Comparison of ENCODE assay signal across 9 cellular contexts in genomic region chrX:83469551-83469950, GRCh38. TPM values are rescaled to one million over a fixed set of nuclear protein-coding genes. Genes with fewer than 3 reads are reported as not detected.
DNase-seq lines count a peak whose midpoint lies in the region; ATAC-seq and TF ChIP-seq lines count a peak whose summit lies in the region.
"Had no signal": no experiment of that assay in that cellular context is flagged by ENCODE, and none has a peak within 500 bp of the region (broad histone marks: within the 10 kb centered on the region; RNA-seq: fewer than 3 reads in every experiment).

No MANE protein-coding gene starts in this region.

- ATAC-seq in GM21576 (IDR thresholded peaks at IDR 0.05; ENCODE audit: unreplicated experiment) (peak; percentile 97), sciatic nerve (no peak)

- TF ChIP-seq CTCF in KMS-11 (conservative IDR thresholded peaks at IDR 0.05; ENCODE audit: low read depth, low read length): peak; percentile 63
- TF ChIP-seq CTCF in neural crest cell (conservative IDR thresholded peaks at IDR 0.05): peak; percentile 65

- no peaks in the 10 kb centered on the region for H4K20me1 ChIP-seq in KMS-11 (ENCODE audit: insufficient read depth)

- POLR2A ChIA-PET in activated CD4-positive, alpha-beta T cell treated with anti-CD3 and anti-CD28 coated beads, Interleukin-2, amount 10 ng/mL, durations not matched to agents 7 days and 5 days (lab: Charles Lee): interaction anchor here (0.5 kb wide), 1 partner anchor 353 kb away, joined by 3 read pairs; no protein-coding TSS in a partner anchor

- intact Hi-C loops in sciatic nerve (cut with DNase I): no loop called here

- no peak overlapping the region for H3K9ac ChIP-seq in KMS-11

- peak; percentile 3 for DNase-seq in activated CD4-positive, alpha-beta T cell treated with anti-CD3 and anti-CD28 coated beads for 48 hours
- DNase-seq in activated CD4-positive, alpha-beta T cell treated with anti-CD3 and anti-CD28 coated beads, Interleukin-2, amount 10 ng/mL, durations not matched to agents 7 days and 5 days: no peak
- DNase-seq in amniotic epithelial cell (ENCODE audit: low read depth) (peak; percentile 0), neural crest cell (ENCODE audit: low read depth, low spot score) (peak; percentile 22), sciatic nerve (ENCODE audit: low spot score) (no peak), EL (no peak)
- DNase-seq: naive B cell had no signal

- no peak overlapping the region for H3K4me3 Mint-ChIP-seq in activated CD4-positive, alpha-beta T cell treated with anti-CD3 and anti-CD28 coated beads, Interleukin-2, amount 10 ng/mL, durations not matched to agents 7 days and 5 days
- no peak overlapping the region for H3K4me3 Mint-ChIP-seq in neural crest cell
- H3K4me3 Mint-ChIP-seq: naive B cell had no signal

- no peaks in the 10 kb centered on the region for H3K27me3 Mint-ChIP-seq in activated CD4-positive, alpha-beta T cell treated with anti-CD3 and anti-CD28 coated beads, Interleukin-2, amount 10 ng/mL, durations not matched to agents 7 days and 5 days
- no peaks in the 10 kb centered on the region for H3K27me3 Mint-ChIP-seq in neural crest cell (ENCODE audit: low read depth)
- H3K27me3 Mint-ChIP-seq: naive B cell had no signal

- no peaks in the 10 kb centered on the region for H3K9me3 Mint-ChIP-seq in activated CD4-positive, alpha-beta T cell treated with anti-CD3 and anti-CD28 coated beads, Interleukin-2, amount 10 ng/mL, durations not matched to agents 7 days and 5 days
- H3K9me3 Mint-ChIP-seq in neural crest cell: peaks cover 8% of the 10 kb centered on the region

- no peaks in the 10 kb centered on the region for H3K4me1 Mint-ChIP-seq in activated CD4-positive, alpha-beta T cell treated with anti-CD3 and anti-CD28 coated beads, Interleukin-2, amount 10 ng/mL, durations not matched to agents 7 days and 5 days
- H3K4me1 Mint-ChIP-seq in neural crest cell: no peaks in the 10 kb centered on the region
- H3K4me1 Mint-ChIP-seq: naive B cell had no signal

- H3K36me3 Mint-ChIP-seq in activated CD4-positive, alpha-beta T cell treated with anti-CD3 and anti-CD28 coated beads, Interleukin-2, amount 10 ng/mL, durations not matched to agents 7 days and 5 days (ENCODE audit: low read depth): no peaks in the 10 kb centered on the region
- peaks cover 4% of the 10 kb centered on the region for H3K36me3 Mint-ChIP-seq in neural crest cell (ENCODE audit: low read depth)
- H3K36me3 Mint-ChIP-seq: naive B cell had no signal

- H2AFZ ChIP-seq in KMS-11 (ENCODE audit: low read depth): no peak overlapping the region

- CTCF ChIA-PET in activated CD4-positive, alpha-beta T cell treated with anti-CD3 and anti-CD28 coated beads, Interleukin-2, amount 10 ng/mL, durations not matched to agents 7 days and 5 days (lab: Charles Lee): no interaction called here

- H3K79me2 ChIP-seq in KMS-11 (ENCODE audit: insufficient read depth, low read depth): no peaks in the 10 kb centered on the region

- H3K4me3 ChIP-seq in KMS-11 (IDR thresholded peaks at IDR 0.05; ENCODE audit: insufficient read depth, low read depth, low read length): no peak overlapping the region

- no peak overlapping the region for H3K27ac Mint-ChIP-seq in activated CD4-positive, alpha-beta T cell treated with anti-CD3 and anti-CD28 coated beads, Interleukin-2, amount 10 ng/mL, durations not matched to agents 7 days and 5 days
- no peak overlapping the region for H3K27ac Mint-ChIP-seq in neural crest cell (ENCODE audit: unreplicated experiment)
- H3K27ac Mint-ChIP-seq: naive B cell had no signal

- H3K27me3 ChIP-seq in KMS-11 (ENCODE audit: insufficient read depth, low read depth): no peaks in the 10 kb centered on the region

- no peak overlapping the region for H3K4me2 ChIP-seq in KMS-11

- no peak overlapping the region for H3K27ac ChIP-seq in KMS-11

- H3K36me3 ChIP-seq in KMS-11 (ENCODE audit: insufficient read depth): no peaks in the 10 kb centered on the region

- H3K4me1 ChIP-seq in KMS-11 (ENCODE audit: low read depth, poor library complexity, severe bottlenecking): no peaks in the 10 kb centered on the region

RNA-seq across cellular contexts. Expression of gene POU3F4, which starts 38.5 kb away (rescaled TPM):
- total RNA-seq in activated CD4-positive, alpha-beta T cell treated with anti-CD3 and anti-CD28 coated beads, Interleukin-2, amount 10 ng/mL, durations not matched to agents 7 days and 5 days: not detected
- 13.0 and 13.8 TPM in 2 replicates for total RNA-seq in neural crest cell
- total RNA-seq in sciatic nerve: not detected

Comparison
In these comparisons a context has a peak if more than half of its experiments do, and no peak if none do; other contexts are left out.
1. DNase-seq: peak in activated CD4-positive, alpha-beta T cell treated with anti-CD3 and anti-CD28 coated beads for 48 hours (single experiment), amniotic epithelial cell (single experiment) and neural crest cell (single experiment); none in activated CD4-positive, alpha-beta T cell treated with anti-CD3 and anti-CD28 coated beads, Interleukin-2, amount 10 ng/mL, durations not matched to agents 7 days and 5 days (single experiment), sciatic nerve (single experiment) and EL (single experiment).
2. RNA of gene POU3F4, which starts 38.5 kb away (total RNA-seq): 13.0 to 13.8 TPM in neural crest cell; not detected in activated CD4-positive, alpha-beta T cell treated with anti-CD3 and anti-CD28 coated beads, Interleukin-2, amount 10 ng/mL, durations not matched to agents 7 days and 5 days and not detected in sciatic nerve (single experiment); every median in the first group is over 10 times any median in the second.